Comparison of ENCODE assay signal across 1 cellular context in genomic region chr17:81025065-81025751, GRCh38.
TF ChIP-seq lines count a peak whose summit lies in the region.

No MANE protein-coding gene starts in this region.

TF ChIP-seq in H1, 55 proteins besides CTCF, POLR2A, EP300 and RAD21:
- TF ChIP-seq E2F6 (IDR thresholded peaks at IDR 0.05) (no peak), ATF3 (IDR thresholded peaks at IDR 0.05; ENCODE audit: insufficient read depth, low read depth, low read length) (no peak), MAX (IDR thresholded peaks at IDR 0.05) (no peak), EGR1 (IDR thresholded peaks at IDR 0.05; ENCODE audit: borderline replicate concordance, low read depth, low read length) (no peak), PHF8 (conservative IDR thresholded peaks at IDR 0.05; ENCODE audit: low read depth, low read length) (no peak), POLR2AphosphoS5 (IDR thresholded peaks at IDR 0.05; ENCODE audit: low read depth, low read length) (no peak), RXRA (IDR thresholded peaks at IDR 0.05; ENCODE audit: insufficient read depth, low read depth, low read length) (no peak), NRF1 (IDR thresholded peaks at IDR 0.05; ENCODE audit: low read depth, low read length) (no peak)
